ENCODE assay signal across 7 cellular contexts in the genomic region with DNA sequence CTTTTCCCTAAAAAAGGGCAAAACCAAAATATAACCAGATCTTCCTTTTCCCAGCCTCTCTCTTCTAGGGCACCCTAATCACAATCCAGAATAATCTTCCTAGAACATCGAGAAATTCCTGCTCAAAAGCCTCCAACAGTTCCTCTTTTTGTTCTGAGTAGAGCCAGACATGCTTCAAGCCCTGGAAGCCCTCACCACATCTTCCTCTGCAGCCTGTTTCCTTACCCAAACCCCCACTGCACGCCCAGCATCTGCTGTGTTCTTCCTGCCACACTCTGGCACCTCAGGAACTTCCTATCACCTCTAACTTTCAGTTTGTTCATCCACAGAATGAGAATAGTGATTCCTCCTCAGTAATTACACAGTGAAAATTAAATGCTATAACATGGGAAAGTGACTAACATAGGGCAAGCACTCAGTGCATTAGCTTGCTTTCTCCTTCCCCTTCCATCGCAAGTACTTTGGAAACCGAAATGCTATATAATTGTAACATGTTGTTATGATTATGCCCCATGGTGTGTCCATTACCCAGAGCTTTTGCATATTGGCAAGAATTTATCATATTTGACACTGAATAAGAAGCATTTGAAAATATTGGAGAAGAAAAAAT. TPM values are rescaled to one million over a fixed set of nuclear protein-coding genes. Genes with fewer than 3 reads are reported as not detected.
DNase-seq lines count a peak whose midpoint lies in the region; ATAC-seq, FAIRE-seq and TF ChIP-seq lines count a peak whose summit lies in the region.

No MANE protein-coding gene starts in this region.

- WGBS in right lobe of liver (ENCODE audit: insufficient coverage, low coverage, low lambda C conversion rate, missing lambda C conversion rate), result 58% methylated on average over 4 of the region's 4 CpGs

- DNase-seq in activated T-helper 9 cell treated with anti-CD3 and anti-CD28 coated beads, Interleukin-2, amount 50 U/mL, for 16 hours (ENCODE audit: low read depth), result peak; percentile 3
- DNase-seq in frontal cortex (ENCODE audit: low spot score in 2 of 2) (no peak), right lobe of liver (no peak)

- no peaks in the 10 kb centered on the region for H3K9me3 Mint-ChIP-seq in stimulated activated memory B cell treated with anti-CD40 and anti-IgM and Interleukin-4, amounts not matched to agents 10 μg/mL and 1 μg/mL and 100 μg/mL, for 72 hours

- no peaks in the 10 kb centered on the region for H3K27me3 ChIP-seq in Loucy (ENCODE audit: insufficient read depth, low read length, poor library complexity, severe bottlenecking)
- no peaks in the 10 kb centered on the region for H3K27me3 ChIP-seq in right lobe of liver

- peak overlapping the region; percentile 0 for H3K27ac Mint-ChIP-seq in stimulated activated memory B cell treated with anti-CD40 and anti-IgM and Interleukin-4, amounts not matched to agents 10 μg/mL and 1 μg/mL and 100 μg/mL, for 72 hours

- H2AFZ ChIP-seq in Loucy (ENCODE audit: low read length), result no peak overlapping the region

- ATAC-seq in GM21447 (IDR thresholded peaks at IDR 0.05; ENCODE audit: unreplicated experiment) (peak; percentile 13), right lobe of liver (no peak), HG03175 (IDR thresholded peaks at IDR 0.05; ENCODE audit: unreplicated experiment) (no peak)
- ATAC-seq in stimulated activated memory B cell treated with anti-CD40 and anti-IgM and Interleukin-4, amounts not matched to agents 10 μg/mL and 1 μg/mL and 100 μg/mL, for 72 hours, result no peak

- H3K79me2 ChIP-seq in Loucy (ENCODE audit: insufficient read depth, low read length), result peaks cover 5% of the 10 kb centered on the region; the same call in 1 of the 2 replicates

- peak overlapping the region; percentile 74 for H3K4me3 ChIP-seq in Loucy (ENCODE audit: low read length, poor library complexity, severe bottlenecking)
- no peak overlapping the region for H3K4me3 ChIP-seq in right lobe of liver

- H3K9me2 ChIP-seq in Loucy (replicated peaks; ENCODE audit: low read depth, low read length), result no peaks in the 10 kb centered on the region

- H3K9ac ChIP-seq in Loucy (ENCODE audit: low read depth, low read length, poor library complexity, severe bottlenecking), result peak overlapping the region; percentile 81

- TF ChIP-seq CTCF in Loucy (conservative IDR thresholded peaks at IDR 0.05; ENCODE audit: low read length), result no peak
- no peak for TF ChIP-seq CTCF in right lobe of liver (IDR thresholded peaks at IDR 0.05)

- H3K4me3 Mint-ChIP-seq in stimulated activated memory B cell treated with anti-CD40 and anti-IgM and Interleukin-4, amounts not matched to agents 10 μg/mL and 1 μg/mL and 100 μg/mL, for 72 hours, result no peak overlapping the region

- H3K27ac ChIP-seq in right lobe of liver, result no peak overlapping the region

- H3K4me2 ChIP-seq in Loucy (ENCODE audit: low read depth, low read length, poor library complexity, severe bottlenecking), result peak overlapping the region; percentile 98

- TF ChIP-seq POLR2A in right lobe of liver (IDR thresholded peaks at IDR 0.05), result no peak

- H3F3A ChIP-seq in Loucy (ENCODE audit: low read depth), result peaks cover 17% of the 10 kb centered on the region

- H3K36me3 ChIP-seq in Loucy (ENCODE audit: insufficient read depth, low read length) (peaks cover 13% of the 10 kb centered on the region; the same call in 1 of the 2 replicates), right lobe of liver (peaks cover 0 to 23% (median 8%) of the 10 kb centered on the region in 4 donors)

- peaks cover 78% of the 10 kb centered on the region for H3K4me1 ChIP-seq in Loucy (ENCODE audit: insufficient read depth, low read length, poor library complexity, severe bottlenecking)
- H3K4me1 ChIP-seq in right lobe of liver, result peaks cover 0 to 20% (median 0%) of the 10 kb centered on the region in 4 donors

- H3K4me1 Mint-ChIP-seq in stimulated activated memory B cell treated with anti-CD40 and anti-IgM and Interleukin-4, amounts not matched to agents 10 μg/mL and 1 μg/mL and 100 μg/mL, for 72 hours, result peaks cover 20% of the 10 kb centered on the region

- H3K9me3 ChIP-seq in Loucy (ENCODE audit: insufficient read depth, low read depth, low read length) (no peaks in the 10 kb centered on the region), right lobe of liver (no peaks in the 10 kb centered on the region)

- intact Hi-C loops in right lobe of liver (cut with DNase I), result no loop called here

- H3K27me3 Mint-ChIP-seq in stimulated activated memory B cell treated with anti-CD40 and anti-IgM and Interleukin-4, amounts not matched to agents 10 μg/mL and 1 μg/mL and 100 μg/mL, for 72 hours, result no peaks in the 10 kb centered on the region

- H3K36me3 Mint-ChIP-seq in stimulated activated memory B cell treated with anti-CD40 and anti-IgM and Interleukin-4, amounts not matched to agents 10 μg/mL and 1 μg/mL and 100 μg/mL, for 72 hours, result peaks cover 71% of the 10 kb centered on the region

- FAIRE-seq in frontal cortex (lab: Jason Lieb, UNC), result no peak

- H4K20me1 ChIP-seq in Loucy (ENCODE audit: insufficient read depth, low read length, poor library complexity, severe bottlenecking), result no peaks in the 10 kb centered on the region

RNA-seq across cellular contexts. Expression of gene C6orf89, which starts 26.3 kb away (rescaled TPM):
- total RNA-seq in frontal cortex, result 28.9 TPM
- total RNA-seq in right lobe of liver, result 10 to 100 TPM; 29.0 to 37.0 (median 32.1) TPM

RNA-seq across cellular contexts. Expression of gene PPIL1, which starts 37.4 kb away (rescaled TPM):
- total RNA-seq in frontal cortex (40.8 TPM), right lobe of liver (10 to 100 TPM; 11.2 to 29.2 (median 16.5) TPM)

RNA-seq across cellular contexts. Expression of gene PI16, which starts 42.5 kb away (rescaled TPM):
- under 0.01 TPM for total RNA-seq in frontal cortex
- under 1 TPM in 2 of 6 experiments, not detected in 4; 0.11 to 0.42 TPM for total RNA-seq in right lobe of liver
